Comparison of ENCODE assay signal across 12 cellular contexts in the genomic region with DNA sequence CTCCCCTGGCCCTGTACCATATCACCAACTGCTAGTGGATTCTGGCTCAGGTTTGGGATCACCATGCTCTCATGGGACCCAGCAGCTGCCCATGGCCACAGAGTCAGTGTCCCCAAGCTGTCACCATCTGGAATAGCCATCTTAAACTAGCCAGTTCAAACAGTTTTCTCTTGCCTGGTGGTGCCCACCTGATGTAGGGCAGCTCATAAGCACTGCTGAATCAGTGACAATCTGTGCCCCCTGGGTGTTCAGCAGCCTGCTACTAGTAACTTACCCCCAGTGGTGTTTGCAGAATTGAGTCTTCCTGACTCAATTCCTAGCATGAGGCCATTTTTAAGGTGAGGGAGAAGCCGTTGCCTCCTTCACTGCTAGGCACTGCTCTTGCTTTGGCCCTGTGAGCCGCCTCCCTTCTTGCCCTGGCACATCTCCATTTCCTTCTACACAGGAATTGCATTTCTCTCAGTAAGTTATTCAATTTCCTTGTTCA. TPM values are rescaled to one million over a fixed set of nuclear protein-coding genes. Genes with fewer than 3 reads are reported as not detected.
DNase-seq lines count a peak whose midpoint lies in the region; ATAC-seq and TF ChIP-seq lines count a peak whose summit lies in the region.
"Had no signal": no experiment of that assay in that cellular context is flagged by ENCODE, and none has a peak within 500 bp of the region (broad histone marks: within the 10 kb centered on the region; RNA-seq: fewer than 3 reads in every experiment).

No MANE protein-coding gene starts in this region.

- peak; percentile 58 for ATAC-seq in Panc1
- peak; percentile 11 for ATAC-seq in stimulated activated naive CD8-positive, alpha-beta T cell treated with anti-CD3 and anti-CD28 coated beads, Interleukin-15, amount 100 ng/mL, for 72 hours
- no peak for ATAC-seq in HG03175 (IDR thresholded peaks at IDR 0.05; ENCODE audit: unreplicated experiment)

- H3K27ac ChIP-seq in Panc1 (ENCODE audit: low read length) = no peak overlapping the region
- H3K27ac ChIP-seq in epithelial cell of prostate = peak overlapping the region; percentile 45
- H3K27ac ChIP-seq in prostate gland = no peak overlapping the region
- H3K27ac ChIP-seq: KMS-11 had no signal

- WGBS in prostate gland = 36% methylated on average over 2 of the region's 2 CpGs

- H3K4me3 ChIP-seq in Panc1 (ENCODE audit: low read depth in 2 of 2, low read length in 2 of 2) (no peak overlapping the region), prostate gland (no peak overlapping the region)

- 0 out of 2 replicates have a peak, but pooled peaks cover 3% of the 10 kb centered on the region for H3K4me1 ChIP-seq in Panc1 (ENCODE audit: control insufficient read depth, insufficient read depth, low read length)
- H3K4me1 ChIP-seq in prostate gland (replicated peaks) = no peaks in the 10 kb centered on the region

- no TSS peak for BruUV-seq in Panc1 (replicated peaks; lab: Mats Ljungman, UMichigan)

- no peak overlapping the region for H3K4me3 Mint-ChIP-seq in activated naive CD4-positive, alpha-beta T cell treated with anti-CD3 and anti-CD28 coated beads for 36 hours
- H3K4me3 Mint-ChIP-seq in stimulated activated naive CD8-positive, alpha-beta T cell treated with anti-CD3 and anti-CD28 coated beads, Interleukin-15, amount 100 ng/mL, for 72 hours = peak overlapping the region in 1 of 2 donors; percentile 59

- POLR2A ChIA-PET in Panc1 (lab: Charles Lee) = no interaction called here

- no peak for DNase-seq in activated naive CD4-positive, alpha-beta T cell treated with anti-CD3 and anti-CD28 coated beads for 36 hours
- no peak for DNase-seq in activated naive CD4-positive, alpha-beta T cell (lab: John Stamatoyannopoulos, UW)
- DNase-seq in Panc1 (ENCODE audit: low read depth, low spot score) (no peak), epithelial cell of prostate (ENCODE audit: low read depth, low spot score) (no peak), Kasumi-1 (lab: John Stamatoyannopoulos, UW) (no peak), prostate gland (ENCODE audit: low spot score) (no peak)
- DNase-seq in stimulated activated naive CD8-positive, alpha-beta T cell treated with anti-CD3 and anti-CD28 coated beads, Interleukin-15, amount 100 ng/mL, for 72 hours = no peak
- DNase-seq: activated CD4-positive, alpha-beta T cell treated with anti-CD3 and anti-CD28 coated beads, Interleukin-2, amount 50 U/mL, for 1 hour; effector CD4-positive, alpha-beta T cell had no signal

- H3K27me3 Mint-ChIP-seq in activated naive CD4-positive, alpha-beta T cell treated with anti-CD3 and anti-CD28 coated beads for 36 hours (ENCODE audit: low read depth) = no peaks in the 10 kb centered on the region
- no peaks in the 10 kb centered on the region for H3K27me3 Mint-ChIP-seq in stimulated activated naive CD8-positive, alpha-beta T cell treated with anti-CD3 and anti-CD28 coated beads, Interleukin-15, amount 100 ng/mL, for 72 hours

- in situ Hi-C loops in Panc1 (cut with HindIII; ENCODE audit: low pct_unique_long_range_greater_than_20kb, low sequenced_read_pairs) = no loop called here

- intact Hi-C loops in activated naive CD4-positive, alpha-beta T cell treated with anti-CD3 and anti-CD28 coated beads for 36 hours (cut with micrococcal nuclease) = no loop called here
- intact Hi-C loops in Panc1 (cut with micrococcal nuclease; ENCODE audit: unreplicated experiment) = no loop called here
- intact Hi-C loops in prostate gland (cut with DNase I) = no loop called here

- TF ChIP-seq CTCF in Panc1 (IDR thresholded peaks at IDR 0.05) (no peak), prostate gland (IDR thresholded peaks at IDR 0.05) (no peak)

- H3K27me3 ChIP-seq in Panc1 (ENCODE audit: control insufficient read depth, insufficient read depth, low read length) (no peaks in the 10 kb centered on the region), prostate gland (replicated peaks; ENCODE audit: insufficient read depth) (no peaks in the 10 kb centered on the region)

- CTCF ChIA-PET in activated naive CD4-positive, alpha-beta T cell treated with anti-CD3 and anti-CD28 coated beads for 36 hours (lab: Charles Lee) = interaction anchor here (1.7 to 2.1 kb wide), 2 partner anchors 33 to 84 kb away, joined by 7 read pairs; no protein-coding TSS in a partner anchor
- CTCF ChIA-PET in Panc1 (lab: Charles Lee) = no interaction called here

- H3K4me1 Mint-ChIP-seq in activated naive CD4-positive, alpha-beta T cell treated with anti-CD3 and anti-CD28 coated beads for 36 hours (ENCODE audit: low read depth) = peaks cover 19% of the 10 kb centered on the region
- peaks cover 45% of the 10 kb centered on the region for H3K4me1 Mint-ChIP-seq in stimulated activated naive CD8-positive, alpha-beta T cell treated with anti-CD3 and anti-CD28 coated beads, Interleukin-15, amount 100 ng/mL, for 72 hours

- no peak for TF ChIP-seq POLR2A in prostate gland (IDR thresholded peaks at IDR 0.05)

- peak overlapping the region; percentile 42 for H3K27ac Mint-ChIP-seq in activated naive CD4-positive, alpha-beta T cell treated with anti-CD3 and anti-CD28 coated beads for 36 hours
- peak overlapping the region in 1 of 2 donors; percentile 68 for H3K27ac Mint-ChIP-seq in stimulated activated naive CD8-positive, alpha-beta T cell treated with anti-CD3 and anti-CD28 coated beads, Interleukin-15, amount 100 ng/mL, for 72 hours

- H3K36me3 Mint-ChIP-seq in activated naive CD4-positive, alpha-beta T cell treated with anti-CD3 and anti-CD28 coated beads for 36 hours (ENCODE audit: low read depth) = peaks cover 35% of the 10 kb centered on the region

- H3K9me3 Mint-ChIP-seq in activated naive CD4-positive, alpha-beta T cell treated with anti-CD3 and anti-CD28 coated beads for 36 hours = no peaks in the 10 kb centered on the region
- no peaks in the 10 kb centered on the region for H3K9me3 Mint-ChIP-seq in stimulated activated naive CD8-positive, alpha-beta T cell treated with anti-CD3 and anti-CD28 coated beads, Interleukin-15, amount 100 ng/mL, for 72 hours

- H3K9me3 ChIP-seq in Panc1 (ENCODE audit: control insufficient read depth, insufficient read depth, low read depth, low read length) (no peaks in the 10 kb centered on the region), prostate gland (no peaks in the 10 kb centered on the region)

- H3K36me3 ChIP-seq in Panc1 (ENCODE audit: control insufficient read depth, insufficient read depth, low read length) = peaks cover 19% of the 10 kb centered on the region
- peaks cover 0 to 8% of the 10 kb centered on the region in 2 donors for H3K36me3 ChIP-seq in prostate gland

RNA-seq across cellular contexts. Expression of a gene that starts 7.9 kb away (rescaled TPM):
- 1,000 to 10,000 TPM; 3,309 to 3,414 TPM for total RNA-seq in activated naive CD4-positive, alpha-beta T cell treated with anti-CD3 and anti-CD28 coated beads for 36 hours
- total RNA-seq in Panc1 (2021; ENCODE audit: unreplicated experiment) (856 TPM), prostate gland (1,000 to 10,000 TPM in 1 of 2 donors, 100 to 1,000 TPM in 1; 732 to 1,080 TPM)
- 738 TPM for polyA plus RNA-seq in Panc1 (2012; ENCODE audit: insufficient read length)

RNA-seq across cellular contexts. Expression of a gene that starts 31.3 kb away (rescaled TPM):
- total RNA-seq in activated naive CD4-positive, alpha-beta T cell treated with anti-CD3 and anti-CD28 coated beads for 36 hours = 10 to 100 TPM; 20.9 to 21.0 TPM
- total RNA-seq in Panc1 (2021; ENCODE audit: unreplicated experiment) (21.5 TPM), prostate gland (10 to 100 TPM; 36.7 to 72.4 TPM)
- polyA plus RNA-seq in Panc1 (2012; ENCODE audit: insufficient read length) = 22.2 TPM

RNA-seq across cellular contexts. Expression of a gene that starts 53.0 kb away (rescaled TPM):
- total RNA-seq in activated naive CD4-positive, alpha-beta T cell treated with anti-CD3 and anti-CD28 coated beads for 36 hours = not detected
- total RNA-seq in Panc1 (2021; ENCODE audit: unreplicated experiment) (not detected), prostate gland (1 to 10 TPM in 1 of 2 donors, not detected in 1; 2.4 TPM)
- not detected for polyA plus RNA-seq in Panc1 (2012; ENCODE audit: insufficient read length)
- total RNA-seq: Daoy had no signal
